1 cellular context compared by ENCODE assay signal in genomic region chr11:100561325-100561724, GRCh38.
TF ChIP-seq lines count a peak whose summit lies in the region.

No MANE protein-coding gene starts in this region.

TF ChIP-seq in IMR-90, 13 proteins besides CTCF, POLR2A, EP300 and RAD21:
- TF ChIP-seq USF2 (IDR thresholded peaks at IDR 0.05; ENCODE audit: low read depth, low read length) (no peak), MAFK (IDR thresholded peaks at IDR 0.05; ENCODE audit: low read depth, low read length) (peak; percentile 88)
